ENCODE assay signal across 13 cellular contexts in the genomic region with DNA sequence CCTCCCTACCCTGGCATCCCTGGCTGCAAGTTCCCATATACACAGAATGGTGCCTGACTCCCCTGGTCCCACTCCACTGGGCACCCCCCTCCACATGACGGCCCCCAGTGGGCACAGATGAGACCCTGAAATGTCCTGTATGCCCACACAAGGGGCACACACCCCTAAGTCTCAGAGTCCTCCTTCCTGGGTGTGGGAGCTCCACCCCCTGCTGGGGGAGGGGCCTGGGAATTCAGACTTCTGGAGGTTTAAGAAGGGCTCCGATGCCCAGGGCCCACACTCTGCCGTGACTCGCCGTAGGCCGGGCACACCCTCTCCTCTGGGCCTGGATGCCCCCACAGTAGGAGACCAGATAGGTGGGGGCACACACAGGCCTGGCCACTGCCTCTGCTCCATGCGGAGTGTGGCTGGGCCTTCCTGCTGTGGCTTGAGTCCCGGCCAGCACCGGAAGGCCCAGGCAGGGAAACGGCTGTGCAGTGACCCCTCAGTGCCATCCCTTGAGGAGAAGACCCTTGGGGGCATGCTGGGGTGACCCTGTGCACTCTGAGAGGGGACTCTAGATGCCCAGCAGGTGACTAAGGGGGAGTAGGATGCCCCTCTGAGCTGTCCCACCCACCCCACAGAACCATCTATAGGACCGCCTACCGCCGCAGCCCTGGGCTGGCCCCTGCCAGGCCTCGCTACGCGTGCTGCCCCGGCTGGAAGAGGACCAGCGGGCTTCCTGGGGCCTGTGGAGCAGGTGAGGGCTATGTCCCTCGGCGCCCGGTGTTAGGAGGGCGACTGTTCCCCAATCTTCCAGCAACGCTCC. TPM values are rescaled to one million over a fixed set of nuclear protein-coding genes. Genes with fewer than 3 reads are reported as not detected.
A peak's percentile ranks its signal among the peaks of the same experiment; 100 is the strongest.
DNase-seq lines count a peak whose midpoint lies in the region; ATAC-seq and TF ChIP-seq lines count a peak whose summit lies in the region.
"Had no signal": no experiment of that assay in that cellular context is flagged by ENCODE, and none has a peak within 500 bp of the region (broad histone marks: within the 10 kb centered on the region; RNA-seq: fewer than 3 reads in every experiment).

No MANE protein-coding gene starts in this region.

- DNase-seq in DMS53 (lab: John Stamatoyannopoulos, UW) (peak; percentile 57), DMS53 treated with DMSO at 0.1 percent for 48 hours (lab: John Stamatoyannopoulos, UW; ENCODE audit: unreplicated experiment) (no peak), NCI-H226 (peak; percentile 23), dermis blood vessel endothelial cell (peak; percentile 53), psoas muscle (no peak), NCI-H187 (lab: John Stamatoyannopoulos, UW) (no peak)
- DNase-seq: activated CD4-positive, alpha-beta memory T cell treated with anti-CD3 and anti-CD28 coated beads for 36 hours; activated naive CD8-positive, alpha-beta T cell treated with anti-CD3 and anti-CD28 coated beads, Interleukin-2, amount 10 ng/mL, durations not matched to agents 7 days and 5 days; effector memory CD4-positive, alpha-beta T cell; NCI-H446 had no signal

- no peak for TF ChIP-seq CTCF in psoas muscle (IDR thresholded peaks at IDR 0.05)

- H3K4me3 ChIP-seq in psoas muscle: peak overlapping the region; percentile 60
- H3K4me3 ChIP-seq: SK-N-MC had no signal

- intact Hi-C loops in psoas muscle (cut with DNase I): no loop called here

- WGBS in psoas muscle, 3 donors: 63 to 70% (median 67%) methylated on average over 19 to 23 of the region's 23 CpGs

- no peak overlapping the region for H3K27ac ChIP-seq in psoas muscle
- H3K27ac ChIP-seq: SK-N-MC had no signal

- H3K27me3 ChIP-seq in psoas muscle (ENCODE audit: insufficient read depth in 3 of 3, low read length in 2 of 3): peaks cover 0 to 20% (median 7%) of the 10 kb centered on the region in 3 donors

- peaks cover 0 to 16% of the 10 kb centered on the region in 2 donors for H3K36me3 ChIP-seq in psoas muscle (ENCODE audit: insufficient read depth in 1 of 2, low read depth in 1 of 2)

- no peaks in the 10 kb centered on the region for H3K9me3 ChIP-seq in psoas muscle

- ATAC-seq in psoas muscle (no peak), HG03460 (IDR thresholded peaks at IDR 0.05; ENCODE audit: unreplicated experiment) (no peak), GM21737 (IDR thresholded peaks at IDR 0.05; ENCODE audit: unreplicated experiment) (no peak)

- no peaks in the 10 kb centered on the region for H3K4me1 ChIP-seq in psoas muscle

RNA-seq across cellular contexts. Expression of a gene that starts 6.5 kb away (rescaled TPM):
- 571 and 768 TPM in 2 replicates for total RNA-seq in dermis blood vessel endothelial cell
- 10 to 100 TPM; 47.0 to 55.3 (median 48.8) TPM for total RNA-seq in psoas muscle
- 10 to 100 TPM; 34.7 to 73.4 (median 48.4) TPM for polyA plus RNA-seq in psoas muscle

RNA-seq across cellular contexts. Expression of a gene that starts 18.1 kb away (rescaled TPM):
- total RNA-seq in dermis blood vessel endothelial cell (46.1 and 62.6 TPM in 2 replicates), psoas muscle (10 to 100 TPM; 15.5 to 46.3 (median 31.5) TPM)
- polyA plus RNA-seq in psoas muscle: 10 to 100 TPM; 25.9 to 66.5 (median 46.8) TPM

RNA-seq across cellular contexts. Expression of a gene that starts 43.2 kb away (rescaled TPM):
- total RNA-seq in dermis blood vessel endothelial cell (172 and 238 TPM in 2 replicates), psoas muscle (1 to 10 TPM; 1.4 to 2.7 (median 2.3) TPM)
- polyA plus RNA-seq in psoas muscle: 1 to 10 TPM; 2.2 to 5.3 (median 3.5) TPM
- total RNA-seq: activated CD4-positive, alpha-beta memory T cell treated with anti-CD3 and anti-CD28 coated beads for 36 hours had no signal

Comparison
In these comparisons a context has a peak if more than half of its experiments do, and no peak if none do; other contexts are left out.
1. DNase-seq: peak in DMS53 (single experiment), NCI-H226 (single experiment) and dermis blood vessel endothelial cell (single experiment); none in DMS53 treated with DMSO at 0.1 percent for 48 hours (single experiment), psoas muscle (0 of 2) and NCI-H187 (0 of 2).
2. RNA of a gene that starts 6.5 kb away (total RNA-seq): 571 to 768 TPM in dermis blood vessel endothelial cell; 47.0 to 55.3 TPM in psoas muscle; every median in the first group is over 10 times any median in the second.
3. RNA of a gene that starts 43.2 kb away (total RNA-seq): 172 to 238 TPM in dermis blood vessel endothelial cell; 1.4 to 2.7 TPM in psoas muscle; every median in the first group is over 10 times any median in the second.